In genomic region chr1:204564835-204565234, GRCh38 we compare ENCODE assay signal across 8 cellular contexts. TPM values are rescaled to one million over a fixed set of nuclear protein-coding genes. Genes with fewer than 3 reads are reported as not detected.
DNase-seq lines count a peak whose midpoint lies in the region; ATAC-seq, FAIRE-seq and TF ChIP-seq lines count a peak whose summit lies in the region.
"Had no signal": no experiment of that assay in that cellular context is flagged by ENCODE, and none has a peak within 500 bp of the region (broad histone marks: within the 10 kb centered on the region; RNA-seq: fewer than 3 reads in every experiment).

No MANE protein-coding gene starts in this region.

- peak; percentile 74 for ATAC-seq in GM18909 (IDR thresholded peaks at IDR 0.05; ENCODE audit: poor library complexity, unreplicated experiment)
- ATAC-seq in GM23338 = peak; percentile 13
- no peak for ATAC-seq in pancreas

- 0 out of 2 replicates have a peak, but pooled peaks cover 3% of the 10 kb centered on the region for H3F3A ChIP-seq in GM23338 (replicated peaks; ENCODE audit: low read depth)

- H3K36me3 ChIP-seq in GM23338 (ENCODE audit: insufficient read depth) = no peaks in the 10 kb centered on the region
- H3K36me3 ChIP-seq in KMS-11 (ENCODE audit: insufficient read depth) = no peaks in the 10 kb centered on the region
- H3K36me3 ChIP-seq in neutrophil = peaks cover 93% of the 10 kb centered on the region
- H3K36me3 ChIP-seq in pancreas = no peaks in the 10 kb centered on the region

- no peaks in the 10 kb centered on the region for H3K9me2 ChIP-seq in GM23338 (ENCODE audit: insufficient read depth)

- H2AFZ ChIP-seq in GM23338 = no peak overlapping the region
- no peak overlapping the region for H2AFZ ChIP-seq in KMS-11 (ENCODE audit: low read depth)

- no peaks in the 10 kb centered on the region for H3K9me3 ChIP-seq in neutrophil
- no peaks in the 10 kb centered on the region for H3K9me3 ChIP-seq in pancreas

- H3K4me1 Mint-ChIP-seq in GM23338 = peaks cover 58% of the 10 kb centered on the region

- H3K79me2 ChIP-seq in GM23338 (replicated peaks; ENCODE audit: insufficient read depth) = no peaks in the 10 kb centered on the region
- no peaks in the 10 kb centered on the region for H3K79me2 ChIP-seq in KMS-11 (ENCODE audit: insufficient read depth, low read depth)

- H3K27ac ChIP-seq in GM23338 (ENCODE audit: low read depth) = no peak overlapping the region
- no peak overlapping the region; the same call in 1 of the 2 replicates for H3K27ac ChIP-seq in KMS-11
- H3K27ac ChIP-seq in neutrophil = peak overlapping the region; percentile 10
- no peak overlapping the region for H3K27ac ChIP-seq in coronary artery
- no peak overlapping the region for H3K27ac ChIP-seq in pancreas

- peak; percentile 64 for DNase-seq in GM23338 (ENCODE audit: low spot score)
- no peak for DNase-seq in dedifferentiated amniotic fluid mesenchymal stem cell (ENCODE audit: extremely low spot score)
- no peak for DNase-seq in coronary artery (ENCODE audit: low spot score)
- no peak for DNase-seq in pancreas

- H3K4me2 ChIP-seq in GM23338 (no peak overlapping the region), KMS-11 (peak overlapping the region; percentile 4; the same call in 1 of the 2 replicates)

- no peaks in the 10 kb centered on the region; the same call in 2 of the 3 replicates for H3K36me3 Mint-ChIP-seq in GM23338 (ENCODE audit: low read depth)

- H3K27me3 ChIP-seq in GM23338 (ENCODE audit: insufficient read depth) (no peaks in the 10 kb centered on the region), KMS-11 (ENCODE audit: insufficient read depth, low read depth) (no peaks in the 10 kb centered on the region), neutrophil (no peaks in the 10 kb centered on the region), pancreas (no peaks in the 10 kb centered on the region)

- peaks cover 5% of the 10 kb centered on the region for H3K27me3 Mint-ChIP-seq in GM23338 (ENCODE audit: insufficient read depth, low read depth, poor library complexity)

- H3K4me3 ChIP-seq in GM23338 (no peak overlapping the region), KMS-11 (IDR thresholded peaks at IDR 0.05; ENCODE audit: insufficient read depth, low read depth, low read length) (no peak overlapping the region), neutrophil (ENCODE audit: low read depth in 1 of 2, low read length in 1 of 2) (no peak overlapping the region), coronary artery (no peak overlapping the region), pancreas (no peak overlapping the region)

- TF ChIP-seq CTCF in GM23338 (conservative IDR thresholded peaks at IDR 0.05; ENCODE audit: low read depth in 2 of 2) (no peak), KMS-11 (conservative IDR thresholded peaks at IDR 0.05; ENCODE audit: low read depth, low read length) (no peak), neutrophil (IDR thresholded peaks at IDR 0.05) (no peak), coronary artery (IDR thresholded peaks at IDR 0.05) (no peak), pancreas (IDR thresholded peaks at IDR 0.05) (no peak)

- intact Hi-C loops in pancreas (cut with DNase I) = loop anchor here in 1 of 3 donors (10.0 kb wide), 2 partner anchors 190 to 240 kb away; no protein-coding TSS in a partner anchor

- no peak overlapping the region; the same call in 2 of the 3 replicates for H3K4me3 Mint-ChIP-seq in GM23338
- H3K4me3 Mint-ChIP-seq: nephron had no signal

- H4K20me1 ChIP-seq in GM23338 (replicated peaks; ENCODE audit: insufficient read depth) (no peaks in the 10 kb centered on the region), KMS-11 (ENCODE audit: insufficient read depth) (no peaks in the 10 kb centered on the region)

- peaks cover 32% of the 10 kb centered on the region for H3K4me1 ChIP-seq in GM23338 (ENCODE audit: insufficient read depth)
- H3K4me1 ChIP-seq in KMS-11 (ENCODE audit: low read depth, poor library complexity, severe bottlenecking) = peaks cover 14% of the 10 kb centered on the region
- H3K4me1 ChIP-seq in neutrophil (ENCODE audit: control insufficient read depth in 1 of 2, insufficient read depth in 1 of 2, low read depth in 1 of 2, low read length in 1 of 2) = no peaks in the 10 kb centered on the region
- no peaks in the 10 kb centered on the region for H3K4me1 ChIP-seq in pancreas

- FAIRE-seq in pancreas (lab: Jason Lieb, UNC) = no peak

- no peak overlapping the region for H3K9ac ChIP-seq in KMS-11

- H3K9me3 Mint-ChIP-seq in GM23338 = no peaks in the 10 kb centered on the region; the same call in 2 of the 3 replicates
- H3K9me3 Mint-ChIP-seq: nephron had no signal

- 30 to 38% methylated on average over 4 of the region's 4 CpGs for WGBS in pancreas, 2 donors

- H3K27ac Mint-ChIP-seq in GM23338 = peak overlapping the region; percentile 17; the same call in 1 of the 2 replicates

TF ChIP-seq in GM23338, 12 proteins besides CTCF, POLR2A, EP300 and RAD21:
- no peak for TF ChIP-seq EZH2 (IDR thresholded peaks at IDR 0.05; ENCODE audit: low read depth, unreplicated experiment)
- no peak for TF ChIP-seq EZH2phosphoT487 (IDR thresholded peaks at IDR 0.05; ENCODE audit: unreplicated experiment)

RNA-seq across cellular contexts. Expression of gene MDM4, which starts 48.6 kb away (rescaled TPM):
- total RNA-seq in GM23338 (2014; rRNA removed; shearing (Covaris generic)) = 56.1 and 63.9 TPM in 2 replicates
- polyA plus RNA-seq in GM23338 (2016; fragmentation: Nextera tagmentation; extraction: Ambion mirVana) = 22.7 and 24.8 TPM in 2 replicates
- total RNA-seq in pancreas = 10 to 100 TPM; 31.1 to 53.0 (median 37.6) TPM
- polyA plus RNA-seq in pancreas = 10 to 100 TPM; 13.5 to 16.4 TPM

Comparison
In these comparisons a context has a peak if more than half of its experiments do, and no peak if none do; other contexts are left out.
1. ATAC-seq: peak in GM18909 (single experiment) and GM23338 (single experiment); none in pancreas (0 of 4).